In genomic region chr2:136117909-136118818, GRCh38 we compare ENCODE assay signal across 8 cellular contexts. TPM values are rescaled to one million over a fixed set of nuclear protein-coding genes. Genes with fewer than 3 reads are reported as not detected.
A peak's percentile ranks its signal among the peaks of the same experiment; 100 is the strongest.
DNase-seq lines count a peak whose midpoint lies in the region; ATAC-seq, FAIRE-seq and TF ChIP-seq lines count a peak whose summit lies in the region.

TSS of gene CXCR4 (minus strand) at chr2:136118149. CDS start at chr2:136118060, 89 bp downstream.

- peak within 1 kb of the TSS; percentile 87 for H3K27ac Mint-ChIP-seq in glutamatergic neuron (ENCODE audit: unreplicated experiment)

- H3K9me3 ChIP-seq in RWPE2 (ENCODE audit: severe bottlenecking) (no peaks in the 10 kb centered on the region), pancreas (no peaks in the 10 kb centered on the region), thymus (ENCODE audit: control insufficient read depth) (no peaks in the 10 kb centered on the region)

- peak; percentile 4; the same call in 1 of the 2 replicates for TF ChIP-seq RAD21 in Ishikawa (IDR thresholded peaks at IDR 0.05; ENCODE audit: low read depth)

- H3K27me3 Mint-ChIP-seq in glutamatergic neuron (ENCODE audit: unreplicated experiment): no peaks in the 10 kb centered on the region

- no peak for TF ChIP-seq EP300 in Ishikawa (IDR thresholded peaks at IDR 0.05; ENCODE audit: borderline replicate concordance)

- H3K4me3 ChIP-seq in RWPE2 (ENCODE audit: severe bottlenecking) (no peak within 1 kb of the TSS), pancreas (peak within 1 kb of the TSS; percentile 13 to 53 (median 28)), thymus (ENCODE audit: low read length) (peak within 1 kb of the TSS; percentile 89)

- H3K9me3 Mint-ChIP-seq in glutamatergic neuron (ENCODE audit: unreplicated experiment): peaks cover 9% of the 10 kb centered on the region

- H3K4me1 Mint-ChIP-seq in glutamatergic neuron (ENCODE audit: low read depth, unreplicated experiment): peaks cover 30% of the 10 kb centered on the region

- H3K36me3 ChIP-seq in RWPE2 (ENCODE audit: low read depth) (no peaks in the 10 kb centered on the region), pancreas (no peaks in the 10 kb centered on the region), thymus (ENCODE audit: control insufficient read depth, insufficient read depth) (peaks cover 30% of the 10 kb centered on the region)

- peak within 1 kb of the TSS; percentile 92 for H3K4me3 Mint-ChIP-seq in glutamatergic neuron (ENCODE audit: unreplicated experiment)

- 1% methylated on average over 41 to 50 of the region's 50 CpGs for WGBS in pancreas, 2 donors
- WGBS in thymus: under 1% methylated on average over 50 of the region's 50 CpGs

- H3K27ac ChIP-seq in RWPE2 (ENCODE audit: poor library complexity, severe bottlenecking) (no peak within 1 kb of the TSS), pancreas (peak within 1 kb of the TSS in 2 of 4 donors; percentile 66 to 68), thymus (ENCODE audit: low read depth) (peak within 1 kb of the TSS; percentile 98)

- peaks cover 90% of the 10 kb centered on the region for H3K27me3 ChIP-seq in RWPE2 (ENCODE audit: insufficient read depth, poor library complexity, severe bottlenecking)
- H3K27me3 ChIP-seq in pancreas: peaks cover 0 to 10% (median 3%) of the 10 kb centered on the region in 4 donors
- no peaks in the 10 kb centered on the region for H3K27me3 ChIP-seq in thymus (ENCODE audit: control insufficient read depth, insufficient read depth)

- FAIRE-seq in pancreas (lab: Jason Lieb, UNC): no peak

- H3K4me1 ChIP-seq in RWPE2 (ENCODE audit: insufficient read depth, poor library complexity, severe bottlenecking): no peaks in the 10 kb centered on the region
- H3K4me1 ChIP-seq in pancreas: peaks cover 0 to 9% (median 0%) of the 10 kb centered on the region in 3 donors
- H3K4me1 ChIP-seq in thymus (ENCODE audit: control insufficient read depth, insufficient read depth, low read length): peaks cover 13% of the 10 kb centered on the region

- intact Hi-C loops in pancreas (cut with DNase I): no loop called here

- peak; percentile 23 for DNase-seq in A172 (ENCODE audit: low spot score)
- no peak for DNase-seq in RWPE2 (ENCODE audit: low spot score)
- DNase-seq in activated gamma-delta T cell (lab: John Stamatoyannopoulos, UW): peak; percentile 83
- peak; percentile 90 for DNase-seq in glutamatergic neuron
- peak; percentile 14 to 85 (median 53) for DNase-seq in pancreas

- peaks cover 14% of the 10 kb centered on the region for H3K36me3 Mint-ChIP-seq in glutamatergic neuron (ENCODE audit: unreplicated experiment)

- ATAC-seq in GM19023 (IDR thresholded peaks at IDR 0.05; ENCODE audit: unreplicated experiment) (peak; percentile 29), RWPE2 (ENCODE audit: low read depth) (peak; percentile 28), pancreas (peak; percentile 45 to 72 (median 64))

- TF ChIP-seq CTCF in RWPE2 (IDR thresholded peaks at IDR 0.05; ENCODE audit: poor library complexity, severe bottlenecking) (no peak), glutamatergic neuron (IDR thresholded peaks at IDR 0.05; ENCODE audit: partially characterized antibody, unreplicated experiment) (peak; percentile 38), pancreas (IDR thresholded peaks at IDR 0.05) (no peak)

TF ChIP-seq in Ishikawa, 13 proteins besides CTCF, POLR2A, EP300 and RAD21:
- TF ChIP-seq TAF1 (IDR thresholded peaks at IDR 0.05; ENCODE audit: low read depth) (peak; percentile 64; the same call in 1 of the 2 replicates), EGR1 (IDR thresholded peaks at IDR 0.05) (no peak), MAX (IDR thresholded peaks at IDR 0.05) (no peak), ZBTB7A (IDR thresholded peaks at IDR 0.05; ENCODE audit: low read depth) (no peak), NFIC (IDR thresholded peaks at IDR 0.05) (no peak), TCF12 (IDR thresholded peaks at IDR 0.05; ENCODE audit: low read depth) (no peak), CEBPB (IDR thresholded peaks at IDR 0.05) (no peak), CREB1 (IDR thresholded peaks at IDR 0.05; ENCODE audit: low read depth) (no peak)
TF ChIP-seq in Ishikawa: peak in this region for 1.

RNA-seq across cellular contexts. Expression of gene CXCR4, which starts in this region (rescaled TPM):
- total RNA-seq in A172 (2014; rRNA removed; shearing (Covaris generic)): 2.8 and 4.3 TPM in 2 replicates
- total RNA-seq in glutamatergic neuron (ENCODE audit: unreplicated experiment) (215 TPM), pancreas (10 to 100 TPM in 2 of 6 donors, 1 to 10 TPM in 3, under 1 TPM in 1; 0.31 to 20.4 (median 2.0) TPM)
- polyA plus RNA-seq in pancreas (1 to 10 TPM; 1.4 to 1.6 TPM), thymus (942 TPM)

Comparison
In these comparisons a context has a peak if more than half of its experiments do, and no peak if none do; other contexts are left out.
1. RNA of gene CXCR4 (total RNA-seq): 215 TPM in glutamatergic neuron (single experiment); 2.8 to 4.3 TPM in A172 and 0.31 to 20.4 TPM in pancreas; every median in the first group is over 10 times any median in the second.
2. RNA of gene CXCR4 (polyA plus RNA-seq): 942 TPM in thymus (single experiment); 1.4 to 1.6 TPM in pancreas; every median in the first group is over 100 times any median in the second.
3. Peak in every context shown above with its lines, with median percentiles within 50 percentile points of each other: ATAC-seq.